In the genomic region with DNA sequence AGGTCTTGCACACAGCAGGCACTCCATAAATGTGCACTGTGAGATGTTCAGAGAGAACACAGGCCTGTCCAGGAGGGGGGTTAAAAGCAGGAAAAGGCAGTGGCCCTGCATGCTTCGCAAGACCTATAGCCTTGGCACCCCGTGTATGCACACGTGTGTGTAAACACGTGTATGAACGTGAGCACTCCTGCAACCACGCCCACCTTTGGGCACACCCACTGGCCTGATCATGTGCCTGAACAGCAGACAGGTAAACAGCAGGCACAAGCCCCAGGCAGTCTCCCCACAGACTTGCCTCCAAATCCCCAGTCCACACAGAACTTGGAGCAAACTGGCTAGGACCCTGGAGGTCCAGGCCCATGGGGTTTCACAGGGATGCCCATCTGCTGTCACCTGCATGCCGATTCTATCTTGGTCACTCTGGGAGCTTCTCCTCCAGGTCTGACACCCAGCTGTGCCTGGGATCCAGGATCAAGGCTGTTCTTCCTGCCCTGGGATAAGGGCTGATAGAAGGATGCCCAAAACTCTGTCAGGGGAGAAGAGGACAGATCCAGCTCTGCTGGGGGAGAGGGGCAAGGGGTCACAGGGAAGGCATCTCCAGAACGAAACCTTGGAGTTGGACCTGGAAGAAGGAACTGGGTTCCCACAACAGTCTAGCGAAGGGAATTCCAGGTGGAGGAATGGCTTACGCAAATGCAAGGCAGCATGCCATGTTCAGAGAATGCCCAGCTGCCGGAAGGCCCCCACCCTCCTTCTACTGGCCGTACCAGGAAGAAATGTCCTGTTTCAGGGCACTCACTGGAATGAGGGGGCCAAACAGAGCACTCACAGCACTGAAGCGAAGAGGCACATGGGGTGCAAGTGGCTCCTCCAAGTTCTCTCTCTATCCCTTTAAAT, we compare ENCODE assay signal across 20 cellular contexts. TPM values are rescaled to one million over a fixed set of nuclear protein-coding genes. Genes with fewer than 3 reads are reported as not detected.
DNase-seq lines count a peak whose midpoint lies in the region; ATAC-seq and TF ChIP-seq lines count a peak whose summit lies in the region.
"Had no signal": no experiment of that assay in that cellular context is flagged by ENCODE, and none has a peak within 500 bp of the region (broad histone marks: within the 10 kb centered on the region; RNA-seq: fewer than 3 reads in every experiment).

No MANE protein-coding gene starts in this region.

- H3K36me3 ChIP-seq in duodenal mucosa (ENCODE audit: control insufficient read depth in 1 of 2, insufficient read depth in 2 of 2, low read length in 2 of 2) (no peaks in the 10 kb centered on the region), mucosa of stomach (ENCODE audit: control insufficient read depth, insufficient read depth, low read length) (no peaks in the 10 kb centered on the region), uterus (no peaks in the 10 kb centered on the region)
- H3K36me3 ChIP-seq: vagina had no signal

- ATAC-seq in HG03342 (IDR thresholded peaks at IDR 0.05; ENCODE audit: unreplicated experiment): no peak
- ATAC-seq: natural killer cell treated with Interleukin-12 subunit alpha and Interleukin-12 subunit beta and Interleukin-15 and Interleukin-18, amount 100 ng/mL, for 72 hours had no signal

- no peaks in the 10 kb centered on the region for H3K36me3 Mint-ChIP-seq in MCF 10A (ENCODE audit: insufficient read depth, unreplicated experiment)
- H3K36me3 Mint-ChIP-seq: activated naive CD4-positive, alpha-beta T cell treated with anti-CD3 and anti-CD28 coated beads, Interleukin-2, amount 10 ng/mL, durations not matched to agents 7 days and 5 days; natural killer cell treated with Interleukin-12 subunit alpha and Interleukin-12 subunit beta and Interleukin-15 and Interleukin-18, amount 100 ng/mL, for 72 hours had no signal

- no peaks in the 10 kb centered on the region for H3K9me3 Mint-ChIP-seq in MCF 10A (ENCODE audit: unreplicated experiment)
- H3K9me3 Mint-ChIP-seq: activated B cell treated with CpG ODN at 0.5 μM for 24 hours; activated naive CD4-positive, alpha-beta T cell treated with anti-CD3 and anti-CD28 coated beads, Interleukin-2, amount 10 ng/mL, durations not matched to agents 7 days and 5 days; CD4-positive, alpha-beta T cell; natural killer cell treated with Interleukin-12 subunit alpha and Interleukin-12 subunit beta and Interleukin-15 and Interleukin-18, amount 100 ng/mL, for 72 hours had no signal

- TF ChIP-seq POLR2A in uterus (IDR thresholded peaks at IDR 0.05): no peak

- H3K9me3 ChIP-seq in duodenal mucosa (ENCODE audit: control insufficient read depth in 1 of 2, low read length in 2 of 2): no peaks in the 10 kb centered on the region
- H3K9me3 ChIP-seq in mucosa of stomach (ENCODE audit: control insufficient read depth, low read length): no peaks in the 10 kb centered on the region
- no peaks in the 10 kb centered on the region for H3K9me3 ChIP-seq in uterus
- H3K9me3 ChIP-seq: vagina had no signal

- POLR2A ChIA-PET in MCF 10A (lab: Yijun Ruan, JAX): interaction anchor here (0.7 to 1.8 kb wide), 2 partner anchors 13 to 42 kb away, joined by 3 to 4 read pairs; no protein-coding TSS in a partner anchor

- CTCF ChIA-PET in MCF 10A (lab: Yijun Ruan, JAX): interaction anchor here (0.6 kb wide), 2 partner anchors 110 to 596 kb away, joined by 3 to 4 read pairs; no protein-coding TSS in a partner anchor

- peaks cover 6% of the 10 kb centered on the region for H3K4me1 Mint-ChIP-seq in MCF 10A (ENCODE audit: insufficient read depth, unreplicated experiment)
- H3K4me1 Mint-ChIP-seq: activated B cell treated with CpG ODN at 0.5 μM for 24 hours had no signal

- H3K27me3 Mint-ChIP-seq in MCF 10A (ENCODE audit: insufficient read depth, unreplicated experiment): no peaks in the 10 kb centered on the region
- H3K27me3 Mint-ChIP-seq: CD4-positive, alpha-beta T cell had no signal

- H3K27me3 ChIP-seq in duodenal mucosa (ENCODE audit: control insufficient read depth in 1 of 2, insufficient read depth in 2 of 2, low read length in 2 of 2) (no peaks in the 10 kb centered on the region), mucosa of stomach (ENCODE audit: control insufficient read depth, insufficient read depth, low read length) (no peaks in the 10 kb centered on the region), uterus (no peaks in the 10 kb centered on the region)
- H3K27me3 ChIP-seq: vagina had no signal

- peak overlapping the region; percentile 27 for H3K27ac ChIP-seq in duodenal mucosa (ENCODE audit: low read depth, low read length)
- no peak overlapping the region for H3K27ac ChIP-seq in uterus
- H3K27ac ChIP-seq: epithelial cell of prostate, vagina had no signal

- H3K4me1 ChIP-seq in duodenal mucosa (ENCODE audit: control insufficient read depth in 1 of 2, insufficient read depth in 2 of 2, low read length in 2 of 2) (peaks cover 71 to 77% of the 10 kb centered on the region in 2 donors), mucosa of stomach (ENCODE audit: control insufficient read depth, insufficient read depth, low read length) (peaks cover 81% of the 10 kb centered on the region), uterus (no peaks in the 10 kb centered on the region)
- H3K4me1 ChIP-seq: vagina had no signal

- no peak for TF ChIP-seq CTCF in MCF 10A (IDR thresholded peaks at IDR 0.05; ENCODE audit: unreplicated experiment)
- TF ChIP-seq CTCF in uterus (IDR thresholded peaks at IDR 0.05): no peak

- BruUV-seq in MCF 10A (replicated peaks; lab: Mats Ljungman, UMichigan): no TSS peak

- H3K9ac ChIP-seq in duodenal mucosa (ENCODE audit: low read depth in 1 of 2, low read length in 2 of 2): peak overlapping the region in 1 of 2 donors; percentile 18
- peak overlapping the region; percentile 16 for H3K9ac ChIP-seq in mucosa of stomach (ENCODE audit: low read length)

- intact Hi-C loops in MCF 10A (cut with micrococcal nuclease) (no loop called here), uterus (cut with DNase I; ENCODE audit: low total_unique reads) (no loop called here)

- peak; percentile 48 to 77 for DNase-seq in T47D (ENCODE audit: low read depth in 1 of 2, low spot score in 1 of 2)
- no peak for DNase-seq in MCF 10A (ENCODE audit: unreplicated experiment)
- peak; percentile 9 to 13 for DNase-seq in uterus
- DNase-seq in HK-2 (ENCODE audit: unreplicated experiment): no peak
- DNase-seq in D341Med (ENCODE audit: low spot score): no peak
- DNase-seq: activated B cell treated with CpG ODN at 0.5 μM for 24 hours; activated naive CD4-positive, alpha-beta T cell treated with anti-CD3 and anti-CD28 coated beads, Interleukin-2, amount 10 ng/mL, durations not matched to agents 7 days and 5 days; DMS79 treated with DMSO at 0.1 percent for 48 hours; mammary epithelial cell; NCI-H1436; NCI-H2227 treated with DMSO at 0.1 percent for 48 hours; stimulated activated naive CD4-positive, alpha-beta T cell treated with Interleukin-2 at 50 U/mL for 16 hours; T-helper 2 cell had no signal

- H3K27ac Mint-ChIP-seq in MCF 10A (ENCODE audit: low read depth, unreplicated experiment): no peak overlapping the region
- H3K27ac Mint-ChIP-seq: activated B cell treated with CpG ODN at 0.5 μM for 24 hours; activated naive CD4-positive, alpha-beta T cell treated with anti-CD3 and anti-CD28 coated beads, Interleukin-2, amount 10 ng/mL, durations not matched to agents 7 days and 5 days; CD4-positive, alpha-beta T cell; natural killer cell treated with Interleukin-12 subunit alpha and Interleukin-12 subunit beta and Interleukin-15 and Interleukin-18, amount 100 ng/mL, for 72 hours had no signal

- H3K4me3 Mint-ChIP-seq in MCF 10A (ENCODE audit: unreplicated experiment): no peak overlapping the region
- H3K4me3 Mint-ChIP-seq: activated B cell treated with CpG ODN at 0.5 μM for 24 hours; activated naive CD4-positive, alpha-beta T cell treated with anti-CD3 and anti-CD28 coated beads, Interleukin-2, amount 10 ng/mL, durations not matched to agents 7 days and 5 days; CD4-positive, alpha-beta T cell; natural killer cell treated with Interleukin-12 subunit alpha and Interleukin-12 subunit beta and Interleukin-15 and Interleukin-18, amount 100 ng/mL, for 72 hours had no signal

- in situ Hi-C loops in T47D (cut with HindIII; ENCODE audit: low pct_unique_long_range_greater_than_20kb, low sequenced_read_pairs): no loop called here

- H3K4me3 ChIP-seq in duodenal mucosa (ENCODE audit: low read depth in 1 of 2, low read length in 2 of 2) (no peak overlapping the region), mucosa of stomach (ENCODE audit: low read length) (no peak overlapping the region), uterus (no peak overlapping the region)
- H3K4me3 ChIP-seq: vagina had no signal

RNA-seq across cellular contexts. Expression of a gene that starts 14.3 kb away (rescaled TPM):
- 15.5 and 20.3 TPM in 2 replicates for total RNA-seq in MCF 10A (2022)
- 100 to 1,000 TPM in 1 of 4 donors, 10 to 100 TPM in 3; 18.7 to 188 (median 36.7) TPM for total RNA-seq in uterus

Comparison
In these comparisons a context has a peak if more than half of its experiments do, and no peak if none do; other contexts are left out.
1. DNase-seq: peak in T47D (2 of 2) and uterus (2 of 2); none in MCF 10A (single experiment), HK-2 (single experiment) and D341Med (single experiment).